In the genomic region with DNA sequence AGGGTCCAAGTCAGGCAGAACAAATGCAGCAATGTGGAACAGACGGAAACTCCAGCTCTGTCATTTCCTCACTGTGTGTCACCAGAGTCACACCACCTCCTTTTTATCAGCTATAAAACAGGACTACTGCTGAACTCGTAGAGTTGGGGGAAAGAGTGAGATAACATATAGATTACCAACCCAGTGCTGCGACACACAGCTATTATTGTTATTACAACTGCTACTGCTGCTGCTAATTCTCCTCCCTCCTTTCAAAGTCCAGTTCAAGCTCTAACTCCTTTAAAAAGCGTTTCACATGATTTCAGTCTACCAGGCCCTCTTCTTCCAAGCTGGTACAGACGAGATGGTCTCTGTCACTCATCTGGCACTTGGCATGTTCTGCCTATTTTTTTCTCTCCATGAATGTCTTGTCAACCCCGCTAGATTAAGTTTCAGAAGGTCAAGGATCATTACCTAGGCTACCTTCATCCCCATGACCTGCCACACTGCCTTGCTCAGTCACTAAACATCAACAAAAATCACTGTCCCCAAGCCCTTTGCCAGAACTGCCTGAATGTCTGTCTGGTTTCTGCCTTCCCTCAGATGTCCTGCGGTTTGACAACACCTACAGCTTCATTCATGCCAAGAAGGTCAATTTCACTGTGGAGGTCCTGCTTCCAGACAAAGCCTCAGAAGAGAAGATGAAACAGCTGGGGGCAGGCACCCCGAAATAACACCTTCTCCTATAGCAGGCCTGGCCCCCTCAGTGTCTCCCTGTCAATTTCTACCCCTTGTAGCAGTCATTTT, we compare ENCODE assay signal across 8 cellular contexts. TPM values are rescaled to one million over a fixed set of nuclear protein-coding genes. Genes with fewer than 3 reads are reported as not detected.
DNase-seq lines count a peak whose midpoint lies in the region; ATAC-seq and TF ChIP-seq lines count a peak whose summit lies in the region.

No MANE protein-coding gene starts in this region.

- H2AK5ac ChIP-seq in mesenchymal stem cell (ENCODE audit: low read length, severe bottlenecking), result peak overlapping the region; percentile 90

- H3K36me3 Mint-ChIP-seq in brain, result peaks cover 37% of the 10 kb centered on the region

- H3K36me3 ChIP-seq in left ventricle myocardium inferior (peaks cover 38% of the 10 kb centered on the region), mesenchymal stem cell (ENCODE audit: control insufficient read depth in 1 of 2, insufficient read depth in 2 of 2, low read depth in 1 of 2, low read length in 2 of 2) (peaks cover 14 to 28% of the 10 kb centered on the region in 2 experiments), uterus (no peaks in the 10 kb centered on the region)

- no peak overlapping the region for H2BK15ac ChIP-seq in mesenchymal stem cell (ENCODE audit: low read depth, poor library complexity, severe bottlenecking)

- H3K27me3 Mint-ChIP-seq in brain, result no peaks in the 10 kb centered on the region

- peak overlapping the region; percentile 64 for H2BK120ac ChIP-seq in mesenchymal stem cell (ENCODE audit: low read depth, low read length)

- peak overlapping the region; percentile 90 to 99 (median 94) for H3K4me3 Mint-ChIP-seq in brain

- peak overlapping the region in 1 of 2 experiments; percentile 96 for H3K4ac ChIP-seq in mesenchymal stem cell (ENCODE audit: low read depth in 1 of 2, low read length in 2 of 2)

- H3K4me2 ChIP-seq in mesenchymal stem cell (ENCODE audit: low read length, poor library complexity, severe bottlenecking), result peak overlapping the region; percentile 25

- H3K23ac ChIP-seq in mesenchymal stem cell (ENCODE audit: low read length in 2 of 2), result peak overlapping the region in 1 of 2 experiments; percentile 34

- no peak overlapping the region for H4K8ac ChIP-seq in mesenchymal stem cell (ENCODE audit: low read length)

- peaks cover 50% of the 10 kb centered on the region for H3K4me1 ChIP-seq in left ventricle myocardium inferior
- peaks cover 29% of the 10 kb centered on the region for H3K4me1 ChIP-seq in mesenchymal stem cell (ENCODE audit: control insufficient read depth, insufficient read depth, low read depth, low read length)
- peaks cover 0 to 21% of the 10 kb centered on the region in 2 donors for H3K4me1 ChIP-seq in uterus

- H3K18ac ChIP-seq in mesenchymal stem cell (ENCODE audit: low read depth in 1 of 2, low read length in 2 of 2), result peak overlapping the region; percentile 23 to 79

- H4K91ac ChIP-seq in mesenchymal stem cell (ENCODE audit: low read length), result no peak overlapping the region

- no peak for ATAC-seq in Right ventricle myocardium inferior

- no peak for TF ChIP-seq CTCF in left ventricle myocardium inferior (IDR thresholded peaks at IDR 0.05; ENCODE audit: borderline replicate concordance)
- TF ChIP-seq CTCF in brain (conservative IDR thresholded peaks at IDR 0.05), result no peak
- TF ChIP-seq CTCF in uterus (IDR thresholded peaks at IDR 0.05), result no peak

- intact Hi-C loops in left ventricle myocardium inferior (cut with micrococcal nuclease) (no loop called here), Right ventricle myocardium inferior (cut with DNase I) (no loop called here), uterus (cut with DNase I; ENCODE audit: low total_unique reads) (no loop called here)

- no peaks in the 10 kb centered on the region for H3K9me3 ChIP-seq in left ventricle myocardium inferior (replicated peaks)
- H3K9me3 ChIP-seq in mesenchymal stem cell (ENCODE audit: control insufficient read depth, low read length), result no peaks in the 10 kb centered on the region
- no peaks in the 10 kb centered on the region for H3K9me3 ChIP-seq in uterus

- no peak overlapping the region for H2BK5ac ChIP-seq in mesenchymal stem cell (ENCODE audit: low read depth, low read length, poor library complexity, severe bottlenecking)

- H3K27me3 ChIP-seq in left ventricle myocardium inferior (ENCODE audit: low read depth) (no peaks in the 10 kb centered on the region), mesenchymal stem cell (ENCODE audit: control insufficient read depth in 1 of 2, insufficient read depth in 1 of 2, low read length in 2 of 2) (no peaks in the 10 kb centered on the region), uterus (no peaks in the 10 kb centered on the region)

- TF ChIP-seq POLR2A in uterus (IDR thresholded peaks at IDR 0.05), result no peak

- H3K4me1 Mint-ChIP-seq in brain, result peaks cover 67% of the 10 kb centered on the region

- peak overlapping the region; percentile 2 to 76 for H2BK12ac ChIP-seq in mesenchymal stem cell (ENCODE audit: low read length in 2 of 2)

- H3K9ac ChIP-seq in mesenchymal stem cell (ENCODE audit: low read length), result peak overlapping the region; percentile 96

- 44% methylated on average over 8 of the region's 8 CpGs for WGBS in mesenchymal stem cell

- H3K27ac ChIP-seq in left ventricle myocardium inferior (replicated peaks) (peak overlapping the region; percentile 99), mesenchymal stem cell (ENCODE audit: low read length, poor library complexity, severe bottlenecking) (peak overlapping the region; percentile 91), uterus (peak overlapping the region; percentile 83 to 95)

- H2AFZ ChIP-seq in mesenchymal stem cell (ENCODE audit: low read depth, low read length), result no peak overlapping the region

- peaks cover 5% of the 10 kb centered on the region for H3K79me1 ChIP-seq in mesenchymal stem cell (replicated peaks; ENCODE audit: low read length, poor library complexity, severe bottlenecking)

- peak overlapping the region; percentile 100 for H3K27ac Mint-ChIP-seq in brain

- no peak for DNase-seq in left ventricle myocardium inferior
- no peak for DNase-seq in Right ventricle myocardium inferior (ENCODE audit: missing footprints)
- DNase-seq in mesenchymal stem cell, result peak; percentile 44
- no peak for DNase-seq in uterus
- no peak for DNase-seq in 8988T
- DNase-seq in ecto neural progenitor cell (ENCODE audit: low spot score), result no peak
- DNase-seq in NK-92 (lab: John Stamatoyannopoulos, UW; ENCODE audit: unreplicated experiment), result no peak

- H3K9me3 Mint-ChIP-seq in brain, result peaks cover 0 to 5% (median 0%) of the 10 kb centered on the region in 5 experiments

- H3K14ac ChIP-seq in mesenchymal stem cell (ENCODE audit: low read length in 2 of 2), result peak overlapping the region in 1 of 2 experiments; percentile 2

- peak overlapping the region; percentile 89 for H3K4me3 ChIP-seq in left ventricle myocardium inferior
- peak overlapping the region in 1 of 2 experiments; percentile 85 for H3K4me3 ChIP-seq in mesenchymal stem cell (ENCODE audit: insufficient read depth in 1 of 2, low read depth in 1 of 2, low read length in 2 of 2)
- H3K4me3 ChIP-seq in uterus, result no peak overlapping the region

RNA-seq across cellular contexts. Expression of gene MTFP1, which starts 3.7 kb away (rescaled TPM):
- total RNA-seq in left ventricle myocardium inferior (19.7 TPM), Right ventricle myocardium inferior (18.2 TPM), uterus (1 to 10 TPM in 3 of 4 donors, not detected in 1; 1.2 to 5.5 (median 3.2) TPM)
- polyA plus RNA-seq in brain (ENCODE audit: insufficient read depth, low read depth, low replicate concordance), result 10.5 TPM
- 7.4 TPM for polyA plus RNA-seq in mesenchymal stem cell (2013, experiment 1 of 2)
- 6.4 TPM for polyA plus RNA-seq in mesenchymal stem cell (2013, experiment 2 of 2)

RNA-seq across cellular contexts. Expression of gene SEC14L2, which starts 25.1 kb away (rescaled TPM):
- 1.2 TPM for total RNA-seq in left ventricle myocardium inferior
- 0.65 TPM for total RNA-seq in Right ventricle myocardium inferior
- 25.3 TPM for polyA plus RNA-seq in brain (ENCODE audit: insufficient read depth, low read depth, low replicate concordance)
- polyA plus RNA-seq in mesenchymal stem cell (2013, experiment 1 of 2), result 5.6 TPM
- polyA plus RNA-seq in mesenchymal stem cell (2013, experiment 2 of 2), result 4.8 TPM
- 10 to 100 TPM in 2 of 4 donors, 1 to 10 TPM in 1, not detected in 1; 7.8 to 45.9 (median 23.1) TPM for total RNA-seq in uterus

RNA-seq across cellular contexts. Expression of gene RNF215, which starts 34.7 kb away (rescaled TPM):
- total RNA-seq in left ventricle myocardium inferior, result 4.9 TPM
- total RNA-seq in Right ventricle myocardium inferior, result 3.7 TPM
- polyA plus RNA-seq in brain (ENCODE audit: insufficient read depth, low read depth, low replicate concordance), result 8.0 TPM
- 5.1 TPM for polyA plus RNA-seq in mesenchymal stem cell (2013, experiment 1 of 2)
- polyA plus RNA-seq in mesenchymal stem cell (2013, experiment 2 of 2), result 7.0 TPM
- total RNA-seq in uterus, result 10 to 100 TPM in 3 of 4 donors, 1 to 10 TPM in 1; 8.2 to 25.9 (median 18.9) TPM

RNA-seq across cellular contexts. Expression of gene SEC14L3, which starts 49.9 kb away (rescaled TPM):
- total RNA-seq in left ventricle myocardium inferior (not detected), Right ventricle myocardium inferior (not detected), uterus (not detected)
- polyA plus RNA-seq in brain (ENCODE audit: insufficient read depth, low read depth, low replicate concordance), result not detected
- polyA plus RNA-seq in mesenchymal stem cell (2013, experiment 1 of 2), result not detected
- not detected for polyA plus RNA-seq in mesenchymal stem cell (2013, experiment 2 of 2)
